In the genomic region with DNA sequence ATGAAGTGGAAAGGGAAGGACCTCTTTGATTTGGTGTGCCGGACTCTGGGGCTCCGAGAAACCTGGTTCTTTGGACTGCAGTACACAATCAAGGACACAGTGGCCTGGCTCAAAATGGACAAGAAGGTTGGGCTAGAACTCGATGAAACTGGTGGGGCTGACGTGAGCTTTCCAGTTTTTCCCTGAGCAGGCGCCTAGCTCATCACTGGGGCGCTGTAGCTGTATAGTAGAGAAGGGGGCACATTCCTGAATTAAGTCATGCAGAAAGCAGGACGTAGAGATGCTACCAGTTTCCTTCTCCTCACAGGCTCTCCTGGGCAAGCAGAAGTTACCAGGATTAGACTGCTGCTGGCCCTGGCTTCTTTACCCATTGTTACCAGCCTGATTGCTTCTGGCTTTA, we compare ENCODE assay signal across 1 cellular context.
TF ChIP-seq lines count a peak whose summit lies in the region.

No MANE protein-coding gene starts in this region.

TF ChIP-seq in GM23338, 12 proteins besides CTCF, POLR2A, EP300 and RAD21 (continued from another document):
- no peak for TF ChIP-seq ZNF331 (CRISPR knock-in tag; IDR thresholded peaks at IDR 0.05; ENCODE audit: low read depth)
- no peak for TF ChIP-seq POLR2AphosphoS5 (IDR thresholded peaks at IDR 0.05; ENCODE audit: low read depth)
- TF ChIP-seq, protein P1, sequence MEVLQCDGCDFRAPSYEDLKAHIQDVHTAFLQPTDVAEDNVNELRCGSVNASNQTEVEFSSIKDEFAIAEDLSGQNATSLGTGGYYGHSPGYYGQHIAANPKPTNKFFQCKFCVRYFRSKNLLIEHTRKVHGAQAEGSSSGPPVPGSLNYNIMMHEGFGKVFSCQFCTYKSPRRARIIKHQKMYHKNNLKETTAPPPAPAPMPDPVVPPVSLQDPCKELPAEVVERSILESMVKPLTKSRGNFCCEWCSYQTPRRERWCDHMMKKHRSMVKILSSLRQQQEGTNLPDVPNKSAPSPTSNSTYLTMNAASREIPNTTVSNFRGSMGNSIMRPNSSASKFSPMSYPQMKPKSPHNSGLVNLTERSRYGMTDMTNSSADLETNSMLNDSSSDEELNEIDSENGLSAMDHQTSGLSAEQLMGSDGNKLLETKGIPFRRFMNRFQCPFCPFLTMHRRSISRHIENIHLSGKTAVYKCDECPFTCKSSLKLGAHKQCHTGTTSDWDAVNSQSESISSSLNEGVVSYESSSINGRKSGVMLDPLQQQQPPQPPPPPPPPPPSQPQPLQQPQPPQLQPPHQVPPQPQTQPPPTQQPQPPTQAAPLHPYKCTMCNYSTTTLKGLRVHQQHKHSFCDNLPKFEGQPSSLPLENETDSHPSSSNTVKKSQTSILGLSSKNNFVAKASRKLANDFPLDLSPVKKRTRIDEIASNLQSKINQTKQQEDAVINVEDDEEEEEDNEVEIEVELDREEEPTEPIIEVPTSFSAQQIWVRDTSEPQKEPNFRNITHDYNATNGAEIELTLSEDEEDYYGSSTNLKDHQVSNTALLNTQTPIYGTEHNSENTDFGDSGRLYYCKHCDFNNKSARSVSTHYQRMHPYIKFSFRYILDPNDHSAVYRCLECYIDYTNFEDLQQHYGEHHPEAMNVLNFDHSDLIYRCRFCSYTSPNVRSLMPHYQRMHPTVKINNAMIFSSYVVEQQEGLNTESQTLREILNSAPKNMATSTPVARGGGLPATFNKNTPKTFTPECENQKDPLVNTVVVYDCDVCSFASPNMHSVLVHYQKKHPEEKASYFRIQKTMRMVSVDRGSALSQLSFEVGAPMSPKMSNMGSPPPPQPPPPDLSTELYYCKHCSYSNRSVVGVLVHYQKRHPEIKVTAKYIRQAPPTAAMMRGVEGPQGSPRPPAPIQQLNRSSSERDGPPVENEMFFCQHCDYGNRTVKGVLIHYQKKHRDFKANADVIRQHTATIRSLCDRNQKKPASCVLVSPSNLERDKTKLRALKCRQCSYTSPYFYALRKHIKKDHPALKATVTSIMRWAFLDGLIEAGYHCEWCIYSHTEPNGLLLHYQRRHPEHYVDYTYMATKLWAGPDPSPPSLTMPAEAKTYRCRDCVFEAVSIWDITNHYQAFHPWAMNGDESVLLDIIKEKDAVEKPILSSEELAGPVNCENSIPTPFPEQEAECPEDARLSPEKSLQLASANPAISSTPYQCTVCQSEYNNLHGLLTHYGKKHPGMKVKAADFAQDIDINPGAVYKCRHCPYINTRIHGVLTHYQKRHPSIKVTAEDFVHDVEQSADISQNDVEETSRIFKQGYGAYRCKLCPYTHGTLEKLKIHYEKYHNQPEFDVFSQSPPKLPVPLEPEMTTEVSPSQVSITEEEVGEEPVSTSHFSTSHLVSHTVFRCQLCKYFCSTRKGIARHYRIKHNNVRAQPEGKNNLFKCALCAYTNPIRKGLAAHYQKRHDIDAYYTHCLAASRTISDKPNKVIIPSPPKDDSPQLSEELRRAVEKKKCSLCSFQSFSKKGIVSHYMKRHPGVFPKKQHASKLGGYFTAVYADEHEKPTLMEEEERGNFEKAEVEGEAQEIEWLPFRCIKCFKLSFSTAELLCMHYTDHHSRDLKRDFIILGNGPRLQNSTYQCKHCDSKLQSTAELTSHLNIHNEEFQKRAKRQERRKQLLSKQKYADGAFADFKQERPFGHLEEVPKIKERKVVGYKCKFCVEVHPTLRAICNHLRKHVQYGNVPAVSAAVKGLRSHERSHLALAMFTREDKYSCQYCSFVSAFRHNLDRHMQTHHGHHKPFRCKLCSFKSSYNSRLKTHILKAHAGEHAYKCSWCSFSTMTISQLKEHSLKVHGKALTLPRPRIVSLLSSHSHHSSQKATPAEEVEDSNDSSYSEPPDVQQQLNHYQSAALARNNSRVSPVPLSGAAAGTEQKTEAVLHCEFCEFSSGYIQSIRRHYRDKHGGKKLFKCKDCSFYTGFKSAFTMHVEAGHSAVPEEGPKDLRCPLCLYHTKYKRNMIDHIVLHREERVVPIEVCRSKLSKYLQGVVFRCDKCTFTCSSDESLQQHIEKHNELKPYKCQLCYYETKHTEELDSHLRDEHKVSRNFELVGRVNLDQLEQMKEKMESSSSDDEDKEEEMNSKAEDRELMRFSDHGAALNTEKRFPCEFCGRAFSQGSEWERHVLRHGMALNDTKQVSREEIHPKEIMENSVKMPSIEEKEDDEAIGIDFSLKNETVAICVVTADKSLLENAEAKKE (CRISPR knock-in tag; IDR thresholded peaks at IDR 0.05), result no peak
- no peak for TF ChIP-seq ZNF114 (CRISPR knock-in tag; IDR thresholded peaks at IDR 0.05)
- TF ChIP-seq EZH2 (IDR thresholded peaks at IDR 0.05; ENCODE audit: low read depth, unreplicated experiment), result no peak
- no peak for TF ChIP-seq STAT1 (IDR thresholded peaks at IDR 0.05; ENCODE audit: unreplicated experiment)
- no peak for TF ChIP-seq EZH2phosphoT487 (IDR thresholded peaks at IDR 0.05; ENCODE audit: unreplicated experiment)
